19 cellular contexts compared by ENCODE assay signal in genomic region chr9:89920131-89920530, GRCh38.
DNase-seq lines count a peak whose midpoint lies in the region; ATAC-seq and TF ChIP-seq lines count a peak whose summit lies in the region.
"Had no signal": no experiment of that assay in that cellular context is flagged by ENCODE, and none has a peak within 500 bp of the region (broad histone marks: within the 10 kb centered on the region; RNA-seq: fewer than 3 reads in every experiment).

No MANE protein-coding gene starts in this region.

- H3K4me1 ChIP-seq in endodermal cell (ENCODE audit: control insufficient read depth, insufficient read depth, low read length) (peaks cover 10% of the 10 kb centered on the region), trophoblast cell (ENCODE audit: control insufficient read depth in 1 of 2, insufficient read depth in 2 of 2, low read length in 2 of 2) (peaks cover 41 to 59% of the 10 kb centered on the region in 2 experiments)

- no peaks in the 10 kb centered on the region for H3K9me3 Mint-ChIP-seq in activated CD4-positive, alpha-beta T cell treated with anti-CD3 and anti-CD28 coated beads for 36 hours (ENCODE audit: low read depth)
- no peaks in the 10 kb centered on the region for H3K9me3 Mint-ChIP-seq in endodermal cell
- H3K9me3 Mint-ChIP-seq: IgD-negative memory B cell had no signal

- no peak overlapping the region for H3K9ac ChIP-seq in endodermal cell (ENCODE audit: extremely low read depth, low read length, poor library complexity, severe bottlenecking)
- H3K9ac ChIP-seq in trophoblast cell (ENCODE audit: low read length) = no peak overlapping the region
- H3K9ac ChIP-seq: BLaER1 treated with 17β-estradiol and CSF1 and Interleukin-3, amounts not matched to agents 10 nM and 100 nM had no signal

- H3K14ac ChIP-seq in trophoblast cell (ENCODE audit: low read length) = peak overlapping the region; percentile 52

- no peak overlapping the region for H3K4ac ChIP-seq in trophoblast cell (ENCODE audit: low read depth, low read length)

- H2BK5ac ChIP-seq in trophoblast cell (ENCODE audit: low read depth, low read length, poor library complexity) = no peak overlapping the region

- peaks cover 10% of the 10 kb centered on the region for H3K27me3 Mint-ChIP-seq in activated CD4-positive, alpha-beta T cell treated with anti-CD3 and anti-CD28 coated beads for 36 hours
- peaks cover 2% of the 10 kb centered on the region for H3K27me3 Mint-ChIP-seq in endodermal cell (ENCODE audit: insufficient read depth)

- no peak overlapping the region for H4K12ac ChIP-seq in trophoblast cell (ENCODE audit: low read depth, low read length)

- H3K23ac ChIP-seq in trophoblast cell (ENCODE audit: low read length) = no peak overlapping the region

- no peak overlapping the region for H4K8ac ChIP-seq in trophoblast cell (ENCODE audit: low read depth, low read length)

- H3K79me1 ChIP-seq in trophoblast cell (ENCODE audit: low read length) = peaks cover 40% of the 10 kb centered on the region

- no peak overlapping the region for H3K4me3 Mint-ChIP-seq in activated CD4-positive, alpha-beta T cell treated with anti-CD3 and anti-CD28 coated beads for 36 hours
- H3K4me3 Mint-ChIP-seq in endodermal cell = no peak overlapping the region
- H3K4me3 Mint-ChIP-seq: CD4-positive, alpha-beta memory T cell had no signal

- no peak overlapping the region for H3K18ac ChIP-seq in trophoblast cell (ENCODE audit: low read length)

- POLR2A ChIA-PET in activated CD4-positive, alpha-beta T cell treated with anti-CD3 and anti-CD28 coated beads for 36 hours (lab: Charles Lee) = no interaction called here

- H3K36me3 Mint-ChIP-seq in activated CD4-positive, alpha-beta T cell treated with anti-CD3 and anti-CD28 coated beads for 36 hours (ENCODE audit: low read depth) = no peaks in the 10 kb centered on the region
- H3K36me3 Mint-ChIP-seq in endodermal cell (ENCODE audit: low read depth) = no peaks in the 10 kb centered on the region
- H3K36me3 Mint-ChIP-seq: CD4-positive, alpha-beta memory T cell; IgD-negative memory B cell had no signal

- no peak overlapping the region for H3K4me2 ChIP-seq in trophoblast cell (ENCODE audit: low read length)

- peak overlapping the region; percentile 54 for H2BK120ac ChIP-seq in trophoblast cell (ENCODE audit: insufficient read depth, low read length, poor library complexity)

- H2BK12ac ChIP-seq in trophoblast cell (ENCODE audit: low read length) = peak overlapping the region; percentile 95

- DNase-seq in activated CD4-positive, alpha-beta T cell treated with anti-CD3 and anti-CD28 coated beads for 36 hours = no peak
- DNase-seq in activated CD4-positive, alpha-beta T cell treated with anti-CD3 and anti-CD28 coated beads for 1 hour = no peak
- DNase-seq in G401 (ENCODE audit: low spot score) = peak; percentile 73
- DNase-seq in endodermal cell = peak; percentile 31
- DNase-seq in trophoblast cell = no peak
- DNase-seq in NCI-H82 (lab: John Stamatoyannopoulos, UW) = no peak
- no peak for DNase-seq in mesenteric fat pad (ENCODE audit: low spot score)
- DNase-seq: 8988T; Calu3; DMS53; GF-D8; NCI-H1105; NCI-H2029 treated with DMSO at 0.1 percent for 48 hours; NCI-H226; NCI-H748 treated with DMSO at 0.1 percent for 48 hours; NK-92 treated with Interleukin-12 subunit alpha and Interleukin-12 subunit beta, amount 100 ng/mL, for 24 hours had no signal

- H3K27me3 ChIP-seq in endodermal cell (ENCODE audit: control insufficient read depth, insufficient read depth, low read length, poor library complexity, severe bottlenecking) (peaks cover 4% of the 10 kb centered on the region), trophoblast cell (ENCODE audit: insufficient read depth, low read length) (no peaks in the 10 kb centered on the region)
- H3K27me3 ChIP-seq: BLaER1 treated with 17β-estradiol and CSF1 and Interleukin-3, amounts not matched to agents 10 nM and 100 nM had no signal

- in situ Hi-C loops in G401 (cut with HindIII; ENCODE audit: low sequenced_read_pairs) = no loop called here

- H3K9me3 ChIP-seq in endodermal cell (ENCODE audit: control insufficient read depth, low read length) (no peaks in the 10 kb centered on the region), trophoblast cell (ENCODE audit: insufficient read depth, low read depth, low read length) (peaks cover 2% of the 10 kb centered on the region)
- H3K9me3 ChIP-seq: BLaER1 treated with 17β-estradiol and CSF1 and Interleukin-3, amounts not matched to agents 10 nM and 100 nM had no signal

- no peak overlapping the region for H3K27ac ChIP-seq in endodermal cell (ENCODE audit: low read depth, low read length)
- no peak overlapping the region for H3K27ac ChIP-seq in trophoblast cell (ENCODE audit: low read depth, low read length)
- H3K27ac ChIP-seq: BLaER1 treated with 17β-estradiol and CSF1 and Interleukin-3, amounts not matched to agents 10 nM and 100 nM had no signal

- CTCF ChIA-PET in activated CD4-positive, alpha-beta T cell treated with anti-CD3 and anti-CD28 coated beads for 36 hours (lab: Charles Lee) = interaction anchor here (0.6 to 3.0 kb wide), 2 partner anchors 13 to 1798 kb away, joined by 3 to 8 read pairs; no protein-coding TSS in a partner anchor

- ATAC-seq in activated CD4-positive, alpha-beta T cell treated with anti-CD3 and anti-CD28 coated beads for 36 hours = no peak

- H3K36me3 ChIP-seq in endodermal cell (ENCODE audit: control insufficient read depth, insufficient read depth, low read length) = no peaks in the 10 kb centered on the region
- no peaks in the 10 kb centered on the region for H3K36me3 ChIP-seq in trophoblast cell (ENCODE audit: control insufficient read depth in 1 of 2, insufficient read depth in 2 of 2, low read length in 2 of 2)
- H3K36me3 ChIP-seq: BLaER1 treated with 17β-estradiol and CSF1 and Interleukin-3, amounts not matched to agents 10 nM and 100 nM had no signal

- H3K4me3 ChIP-seq in endodermal cell (ENCODE audit: low read length) (no peak overlapping the region), trophoblast cell (ENCODE audit: low read depth, low read length) (no peak overlapping the region)
- H3K4me3 ChIP-seq: BLaER1 treated with 17β-estradiol and CSF1 and Interleukin-3, amounts not matched to agents 10 nM and 100 nM had no signal

- intact Hi-C loops in activated CD4-positive, alpha-beta T cell treated with anti-CD3 and anti-CD28 coated beads for 36 hours (cut with DNase I, micrococcal nuclease) = loop anchor here in 1 of 2 experiments (5.0 kb wide), 1 partner anchor 182 kb away; no protein-coding TSS in a partner anchor

- H2AFZ ChIP-seq in trophoblast cell (ENCODE audit: insufficient read depth, low read length, poor library complexity) = no peak overlapping the region

- H3K4me1 Mint-ChIP-seq in activated CD4-positive, alpha-beta T cell treated with anti-CD3 and anti-CD28 coated beads for 36 hours = peaks cover 21% of the 10 kb centered on the region
- peaks cover 26% of the 10 kb centered on the region for H3K4me1 Mint-ChIP-seq in endodermal cell

- peaks cover 2% of the 10 kb centered on the region for H3K79me2 ChIP-seq in trophoblast cell (ENCODE audit: control insufficient read depth, insufficient read depth, low read length, poor library complexity)

- 92 to 94% methylated on average over 2 to 5 of the region's 5 CpGs for WGBS in endodermal cell (ENCODE audit: insufficient coverage in 1 of 2, insufficient read length in 1 of 2), 2 experiments
- no CpG with 5 or more reads among the region's 5 CpGs for WGBS in trophoblast cell (ENCODE audit: extremely low coverage, insufficient coverage, insufficient read length)

- peak overlapping the region; percentile 44 for H3K27ac Mint-ChIP-seq in activated CD4-positive, alpha-beta T cell treated with anti-CD3 and anti-CD28 coated beads for 36 hours
- peak overlapping the region; percentile 53 for H3K27ac Mint-ChIP-seq in endodermal cell
- H3K27ac Mint-ChIP-seq: CD4-positive, alpha-beta memory T cell; IgD-negative memory B cell had no signal

- H4K91ac ChIP-seq in trophoblast cell (ENCODE audit: low read depth, low read length) = peak overlapping the region; percentile 71

- peak overlapping the region; percentile 49 for H2AK5ac ChIP-seq in trophoblast cell (ENCODE audit: low read length)

- no peak for TF ChIP-seq CTCF in endodermal cell (conservative IDR thresholded peaks at IDR 0.05)

Comparison
In these comparisons a context has a peak if more than half of its experiments do, and no peak if none do; other contexts are left out.
1. DNase-seq: peak in G401 (single experiment) and endodermal cell (single experiment); none in activated CD4-positive, alpha-beta T cell treated with anti-CD3 and anti-CD28 coated beads for 36 hours (single experiment), activated CD4-positive, alpha-beta T cell treated with anti-CD3 and anti-CD28 coated beads for 1 hour (single experiment), trophoblast cell (0 of 2), NCI-H82 (single experiment) and mesenteric fat pad (single experiment).